Comparison of ENCODE assay signal across 8 cellular contexts in genomic region chr16:11100239-11100750, GRCh38.
A peak's percentile ranks its signal among the peaks of the same experiment; 100 is the strongest.
DNase-seq lines count a peak whose midpoint lies in the region; ATAC-seq, FAIRE-seq and TF ChIP-seq lines count a peak whose summit lies in the region.

No MANE protein-coding gene starts in this region.

- no peaks in the 10 kb centered on the region for H3K36me3 ChIP-seq in ovary

- no peaks in the 10 kb centered on the region for H3K27me3 ChIP-seq in ovary

- H3K27ac ChIP-seq in ovary: peak overlapping the region in 1 of 2 donors; percentile 36

- peaks cover 33% of the 10 kb centered on the region for H3K4me1 Mint-ChIP-seq in T-helper 17 cell

- no peak for FAIRE-seq in frontal cortex (lab: Jason Lieb, UNC)

- no peak for ATAC-seq in T-helper 17 cell

- no peak overlapping the region for H3K4me3 ChIP-seq in ovary

- no peak for TF ChIP-seq POLR2A in ovary (IDR thresholded peaks at IDR 0.05)

- no peaks in the 10 kb centered on the region for H3K9me3 ChIP-seq in T-helper 17 cell (ENCODE audit: control insufficient read depth, low read length, poor library complexity, severe bottlenecking)
- no peaks in the 10 kb centered on the region for H3K9me3 ChIP-seq in ovary

- peak; percentile 97 for DNase-seq in EL
- DNase-seq in HEK293T (ENCODE audit: extremely low spot score): peak; percentile 19
- DNase-seq in T-helper 17 cell: no peak
- peak; percentile 94 for DNase-seq in fibroblast of peridontal ligament (ENCODE audit: extremely low read depth)
- peak; percentile 72 to 77 (median 76) for DNase-seq in ovary
- DNase-seq in HPDE6-E6E7 (ENCODE audit: extremely low spot score): no peak
- no peak for DNase-seq in frontal cortex (ENCODE audit: low spot score in 2 of 2)
- DNase-seq in D341Med (ENCODE audit: low spot score): no peak

- CTCF ChIA-PET in HEK293T (lab: Yijun Ruan, JAX): interaction anchor here (0.5 to 0.8 kb wide), 3 partner anchors 26 to 213 kb away, joined by 3 read pairs; no protein-coding TSS in a partner anchor

- H3K4me1 ChIP-seq in ovary (ENCODE audit: insufficient read depth): peaks cover 22% of the 10 kb centered on the region

- WGBS in ovary, 3 donors: 13 to 20% (median 15%) methylated on average over 6 of the region's 6 CpGs

- no peak overlapping the region for H3K4me3 Mint-ChIP-seq in T-helper 17 cell

- POLR2A ChIA-PET in HEK293T (lab: Yijun Ruan, JAX): interaction anchor here (1.1 kb wide), 1 partner anchor 156 kb away, joined by 4 read pairs; the partner anchor contains the start of gene SOCS1

- no peaks in the 10 kb centered on the region for H3K27me3 Mint-ChIP-seq in T-helper 17 cell

- TF ChIP-seq CTCF in ovary (IDR thresholded peaks at IDR 0.05): peak in 2 of 3 donors; percentile 22 to 32

- intact Hi-C loops in ovary (cut with DNase I): no loop called here

- peaks cover 2% of the 10 kb centered on the region for H3K36me3 Mint-ChIP-seq in T-helper 17 cell (ENCODE audit: low read depth)

- peak overlapping the region; percentile 67 for H3K27ac Mint-ChIP-seq in T-helper 17 cell

- TF ChIP-seq EP300 in ovary (IDR thresholded peaks at IDR 0.05): no peak

TF ChIP-seq in HEK293T, 16 proteins besides CTCF, POLR2A, EP300 and RAD21:
- TF ChIP-seq PKNOX1 (IDR thresholded peaks at IDR 0.05): no peak
- no peak for TF ChIP-seq FOXA1 (IDR thresholded peaks at IDR 0.05)
- no peak for TF ChIP-seq FOXM1 (IDR thresholded peaks at IDR 0.05; ENCODE audit: borderline replicate concordance)
- TF ChIP-seq BHLHE40 (IDR thresholded peaks at IDR 0.05; ENCODE audit: borderline replicate concordance): no peak
- TF ChIP-seq FOXK2 (IDR thresholded peaks at IDR 0.05): no peak
- TF ChIP-seq L3MBTL2 (conservative IDR thresholded peaks at IDR 0.05): no peak
- TF ChIP-seq HDGF (IDR thresholded peaks at IDR 0.05; ENCODE audit: borderline replicate concordance): no peak
- no peak for TF ChIP-seq LEF1 (IDR thresholded peaks at IDR 0.05; ENCODE audit: borderline replicate concordance)
- no peak for TF ChIP-seq ZNF384 (IDR thresholded peaks at IDR 0.05)
- no peak for TF ChIP-seq NFRKB (IDR thresholded peaks at IDR 0.05)
TF ChIP-seq in HEK293T: peak in this region for 0.

Comparison
In these comparisons a context has a peak if more than half of its experiments do, and no peak if none do; other contexts are left out.
1. DNase-seq: peak in EL (single experiment), HEK293T (single experiment), fibroblast of peridontal ligament (single experiment) and ovary (5 of 5); none in T-helper 17 cell (0 of 3), HPDE6-E6E7 (single experiment), frontal cortex (0 of 2) and D341Med (single experiment).